8 cellular contexts compared by ENCODE assay signal in genomic region chr17:4143563-4144410, GRCh38. TPM values are rescaled to one million over a fixed set of nuclear protein-coding genes. Genes with fewer than 3 reads are reported as not detected.
DNase-seq lines count a peak whose midpoint lies in the region; ATAC-seq, FAIRE-seq and TF ChIP-seq lines count a peak whose summit lies in the region.

No MANE protein-coding gene starts in this region.

- peaks cover 31% of the 10 kb centered on the region for H3K4me1 Mint-ChIP-seq in type B pancreatic cell (ENCODE audit: unreplicated experiment)

- intact Hi-C loops in left cardiac atrium (cut with DNase I): no loop called here
- intact Hi-C loops in posterior cingulate gyrus (cut with DNase I): loop anchor here (2.0 to 5.0 kb wide), 2 partner anchors 41 to 223 kb away; partner anchors contain the start of gene UBE2G1

- ATAC-seq in HG02798 (IDR thresholded peaks at IDR 0.05; ENCODE audit: poor library complexity, unreplicated experiment) (peak; percentile 69), left cardiac atrium (peak; percentile 93 to 95)

- FAIRE-seq in GM12891 (lab: Jason Lieb, UNC): peak; percentile 99

- peak overlapping the region; percentile 100 for H3K27ac Mint-ChIP-seq in type B pancreatic cell

- peak overlapping the region; percentile 100 for H3K4me3 Mint-ChIP-seq in type B pancreatic cell

- TF ChIP-seq POLR2A in GM12891 (IDR thresholded peaks at IDR 0.05; ENCODE audit: low read depth, low read length): peak; percentile 92

- H3K27me3 Mint-ChIP-seq in type B pancreatic cell: no peaks in the 10 kb centered on the region

- H3K36me3 Mint-ChIP-seq in type B pancreatic cell: no peaks in the 10 kb centered on the region

- peak; percentile 34 for TF ChIP-seq CTCF in type B pancreatic cell (conservative IDR thresholded peaks at IDR 0.05)

- DNase-seq in GM12891 (ENCODE audit: insufficient read length, low spot score): peak; percentile 80
- peak; percentile 91 for DNase-seq in NCI-H146 (lab: John Stamatoyannopoulos, UW)
- peak; percentile 85 to 95 (median 88) for DNase-seq in T-helper 1 cell
- DNase-seq in amniotic epithelial cell (ENCODE audit: low read depth): peak; percentile 91
- peak; percentile 93 for DNase-seq in left cardiac atrium
- peak; percentile 78 to 98 (median 89) for DNase-seq in posterior cingulate gyrus
- DNase-seq in type B pancreatic cell (ENCODE audit: extremely low spot score, unreplicated experiment): peak; percentile 88

- H3K9me3 Mint-ChIP-seq in type B pancreatic cell: no peaks in the 10 kb centered on the region

TF ChIP-seq in GM12891, 5 proteins besides CTCF, POLR2A, EP300 and RAD21:
- TF ChIP-seq POU2F2 (IDR thresholded peaks at IDR 0.05; ENCODE audit: low read depth, low read length): no peak
- peak; percentile 51; the same call in 1 of the 2 replicates for TF ChIP-seq TAF1 (IDR thresholded peaks at IDR 0.05; ENCODE audit: low read depth, low read length)
- peak; percentile 96 for TF ChIP-seq POLR2AphosphoS5 (IDR thresholded peaks at IDR 0.05; ENCODE audit: low read depth, low read length)
- TF ChIP-seq SPI1 (IDR thresholded peaks at IDR 0.05; ENCODE audit: low read depth, low read length): no peak
- TF ChIP-seq PAX5 (IDR thresholded peaks at IDR 0.05; ENCODE audit: insufficient read depth, low read length, severe bottlenecking): no peak
TF ChIP-seq in GM12891: peak in this region for 2.

RNA-seq across cellular contexts. Expression of gene CYB5D2, which starts 0.8 kb away (rescaled TPM):
- 11.3 TPM for polyA plus RNA-seq in GM12891 (2012; ENCODE audit: low read depth, missing spikeins)
- total RNA-seq in left cardiac atrium (10 to 100 TPM in 1 of 2 donors, 1 to 10 TPM in 1; 8.0 to 12.7 TPM), type B pancreatic cell (ENCODE audit: low replicate concordance) (12.3 and 15.0 TPM in 2 replicates)

RNA-seq across cellular contexts. Expression of gene ZZEF1, which starts 1.0 kb away (rescaled TPM):
- polyA plus RNA-seq in GM12891 (2012; ENCODE audit: low read depth, missing spikeins): 12.2 TPM
- 10 to 100 TPM; 26.5 to 38.4 TPM for total RNA-seq in left cardiac atrium
- 34.9 and 35.0 TPM in 2 replicates for total RNA-seq in type B pancreatic cell (ENCODE audit: low replicate concordance)

Comparison
In these comparisons a context has a peak if more than half of its experiments do, and no peak if none do; other contexts are left out.
1. Peak in every context shown above with its lines: DNase-seq and ATAC-seq.